ENCODE assay signal across 8 cellular contexts in genomic region chr12:79935624-79936040, GRCh38. TPM values are rescaled to one million over a fixed set of nuclear protein-coding genes. Genes with fewer than 3 reads are reported as not detected.
DNase-seq lines count a peak whose midpoint lies in the region; ATAC-seq, FAIRE-seq and TF ChIP-seq lines count a peak whose summit lies in the region.

No MANE protein-coding gene starts in this region.

- peaks cover 28% of the 10 kb centered on the region for H3K4me1 Mint-ChIP-seq in WTC11

- CTCF ChIA-PET in WTC11 (lab: Charles Lee), result interaction anchor here (1.5 kb wide), 1 partner anchor 49 kb away, joined by 3 read pairs; no protein-coding TSS in a partner anchor

- H3K9me3 ChIP-seq in HUES6 (ENCODE audit: control insufficient read depth, insufficient read depth, low read depth, low read length), result no peaks in the 10 kb centered on the region
- no peaks in the 10 kb centered on the region for H3K9me3 ChIP-seq in heart right ventricle

- H3K4me3 ChIP-seq in GM08714 (ENCODE audit: low read length) (peak overlapping the region; percentile 76), HUES6 (ENCODE audit: low read depth, low read length) (peak overlapping the region; percentile 98), heart right ventricle (peak overlapping the region; percentile 74 to 97 (median 87))

- H3K27me3 ChIP-seq in HUES6 (ENCODE audit: control insufficient read depth, insufficient read depth, low read length) (no peaks in the 10 kb centered on the region), heart right ventricle (no peaks in the 10 kb centered on the region)

- DNase-seq in WTC11 (ENCODE audit: low spot score) (no peak), heart right ventricle (no peak), sciatic nerve (ENCODE audit: low spot score) (no peak), frontal cortex (ENCODE audit: low spot score in 2 of 2) (no peak), GM10266 (ENCODE audit: extremely low spot score) (no peak)

- no peaks in the 10 kb centered on the region for H3K9me3 Mint-ChIP-seq in WTC11

- H3K36me3 Mint-ChIP-seq in WTC11, result no peaks in the 10 kb centered on the region

- no peak for FAIRE-seq in frontal cortex (lab: Jason Lieb, UNC)

- TF ChIP-seq CTCF in WTC11 (IDR thresholded peaks at IDR 0.05) (no peak), heart right ventricle (IDR thresholded peaks at IDR 0.05) (no peak), GM10266 (IDR thresholded peaks at IDR 0.05; ENCODE audit: control insufficient read depth, insufficient read depth, low read depth, missing control alignments) (no peak)

- POLR2A ChIA-PET in WTC11 (lab: Charles Lee), result interaction anchor here (0.5 to 2.3 kb wide), 3 partner anchors 237 to 422 kb away, joined by 3 to 5 read pairs (median 3); no protein-coding TSS in a partner anchor

- H3K27ac ChIP-seq in HUES6 (ENCODE audit: low read depth, low read length), result peak overlapping the region; percentile 90
- H3K27ac ChIP-seq in heart right ventricle, result peak overlapping the region; percentile 90 to 98 (median 96)

- H3K9ac ChIP-seq in HUES6 (ENCODE audit: low read length), result peak overlapping the region; percentile 99

- peak overlapping the region; percentile 97 for H3K27ac Mint-ChIP-seq in WTC11

- peak; percentile 24 for ATAC-seq in GM21447 (IDR thresholded peaks at IDR 0.05; ENCODE audit: unreplicated experiment)
- no peak for ATAC-seq in WTC11
- ATAC-seq in heart right ventricle, result peak in 4 of 8 donors; percentile 18 to 44 (median 30)
- ATAC-seq in sciatic nerve, result peak; percentile 35

- 0 to 1% methylated on average over 6 of the region's 6 CpGs for WGBS in heart right ventricle, 2 donors

- intact Hi-C loops in heart right ventricle (cut with DNase I), result loop anchor here in 8 of 10 donors (2.0 to 10.0 kb wide), 12 partner anchors 47 to 381 kb away; partner anchors contain the start of gene PAWR (in 1 of the 8)
- intact Hi-C loops in sciatic nerve (cut with DNase I), result no loop called here

- peak overlapping the region; percentile 92 for H3K4me3 Mint-ChIP-seq in WTC11

- no peaks in the 10 kb centered on the region for H3K27me3 Mint-ChIP-seq in WTC11 (ENCODE audit: low read depth)

- H3K36me3 ChIP-seq in HUES6 (ENCODE audit: control insufficient read depth, insufficient read depth, low read length), result no peaks in the 10 kb centered on the region
- peaks cover 0 to 4% (median 0%) of the 10 kb centered on the region in 9 donors for H3K36me3 ChIP-seq in heart right ventricle

- H3K4me1 ChIP-seq in HUES6 (ENCODE audit: control insufficient read depth, insufficient read depth, low read length) (peaks cover 13% of the 10 kb centered on the region), heart right ventricle (peaks cover 0 to 46% (median 42%) of the 10 kb centered on the region in 9 donors)

TF ChIP-seq in WTC11, 78 proteins besides CTCF, POLR2A, EP300 and RAD21:
- TF ChIP-seq SMAD4 (CRISPR knock-in tag; IDR thresholded peaks at IDR 0.05) (no peak), ESRRA (CRISPR knock-in tag; IDR thresholded peaks at IDR 0.05; ENCODE audit: borderline replicate concordance) (no peak), FOXP1 (CRISPR knock-in tag; IDR thresholded peaks at IDR 0.05; ENCODE audit: borderline replicate concordance) (no peak), CREM (CRISPR knock-in tag; IDR thresholded peaks at IDR 0.05) (no peak), NR2C2 (CRISPR knock-in tag; IDR thresholded peaks at IDR 0.05) (no peak), NFATC4 (CRISPR knock-in tag; IDR thresholded peaks at IDR 0.05) (no peak)

RNA-seq across cellular contexts. Expression of gene PPP1R12A, which starts 0.7 kb away (rescaled TPM):
- total RNA-seq in WTC11 (2021), result 74.2 to 83.8 TPM (median 77.0 TPM) in 3 replicates
- 10 to 100 TPM; 46.3 to 73.5 (median 60.5) TPM for total RNA-seq in heart right ventricle
- 10 to 100 TPM; 11.5 to 43.7 TPM for polyA plus RNA-seq in heart right ventricle
- 143 TPM for total RNA-seq in sciatic nerve
- total RNA-seq in frontal cortex, result 181 TPM
